Comparison of ENCODE assay signal across 8 cellular contexts in genomic region chr1:155324717-155325595, GRCh38. TPM values are rescaled to one million over a fixed set of nuclear protein-coding genes. Genes with fewer than 3 reads are reported as not detected.
DNase-seq lines count a peak whose midpoint lies in the region; ATAC-seq and TF ChIP-seq lines count a peak whose summit lies in the region.

No MANE protein-coding gene starts in this region.

- H3K4me2 ChIP-seq in skeletal muscle satellite cell (ENCODE audit: low read length), result peak overlapping the region; percentile 99

- H3K4me1 ChIP-seq in NT2/D1 (ENCODE audit: insufficient read depth, insufficient read length) (peaks cover 38% of the 10 kb centered on the region), skeletal muscle satellite cell (ENCODE audit: control insufficient read depth, insufficient read depth, low read length) (peaks cover 30% of the 10 kb centered on the region)

- H3K27me3 ChIP-seq in NT2/D1 (ENCODE audit: insufficient read depth, insufficient read length) (no peaks in the 10 kb centered on the region), brain microvascular endothelial cell (replicated peaks) (no peaks in the 10 kb centered on the region), skeletal muscle satellite cell (ENCODE audit: control insufficient read depth, insufficient read depth, low read length) (no peaks in the 10 kb centered on the region)

- peak; percentile 72 for TF ChIP-seq CTCF in brain microvascular endothelial cell (IDR thresholded peaks at IDR 0.05; ENCODE audit: low read depth, low read length, missing control alignments)

- peak overlapping the region; percentile 100 for H3K9ac ChIP-seq in NT2/D1 (ENCODE audit: insufficient read length, low read depth)
- H3K9ac ChIP-seq in skeletal muscle satellite cell (ENCODE audit: low read depth, low read length), result peak overlapping the region; percentile 84

- DNase-seq in DMS 273 (lab: John Stamatoyannopoulos, UW; ENCODE audit: unreplicated experiment) (peak; percentile 84), NT2/D1 (ENCODE audit: low read depth, low spot score) (peak; percentile 67), brain microvascular endothelial cell (peak; percentile 36), iPS-NIHi11 (ENCODE audit: low spot score) (peak; percentile 91), occipital lobe (lab: John Stamatoyannopoulos, UW) (no peak)

- in situ Hi-C loops in brain microvascular endothelial cell (cut with HindIII; ENCODE audit: low pct_ligation_motif_present, low sequenced_read_pairs), result loop anchor here (25.0 kb wide), 1 partner anchor 187 kb away; no protein-coding TSS in a partner anchor

- ATAC-seq in HG02973 (IDR thresholded peaks at IDR 0.05; ENCODE audit: unreplicated experiment) (peak; percentile 1), GM18502 (IDR thresholded peaks at IDR 0.05; ENCODE audit: poor library complexity, unreplicated experiment) (no peak)

- H3K36me3 ChIP-seq in NT2/D1 (ENCODE audit: insufficient read depth, insufficient read length, low read length) (peaks cover 59% of the 10 kb centered on the region), brain microvascular endothelial cell (replicated peaks) (peaks cover 19% of the 10 kb centered on the region), skeletal muscle satellite cell (ENCODE audit: insufficient read depth, low read length) (peaks cover 30% of the 10 kb centered on the region)

- peak overlapping the region; percentile 16 for H3K27ac ChIP-seq in brain microvascular endothelial cell

- H3K9me3 ChIP-seq in NT2/D1 (ENCODE audit: insufficient read depth, low read length), result no peaks in the 10 kb centered on the region
- no peaks in the 10 kb centered on the region for H3K9me3 ChIP-seq in skeletal muscle satellite cell (replicated peaks; ENCODE audit: low read length)

- H3K4me3 ChIP-seq in NT2/D1 (ENCODE audit: insufficient read length, low read depth), result peak overlapping the region; percentile 99
- H3K4me3 ChIP-seq in brain microvascular endothelial cell (ENCODE audit: low read depth, low read length), result peak overlapping the region; percentile 82
- peak overlapping the region; percentile 95 for H3K4me3 ChIP-seq in skeletal muscle satellite cell (ENCODE audit: low read length)

RNA-seq across cellular contexts. Expression of gene RUSC1, which starts 4.3 kb away (rescaled TPM):
- 15.0 and 19.7 TPM in 2 replicates for total RNA-seq in skeletal muscle satellite cell (2012; rRNA removed)
- total RNA-seq in occipital lobe, result 46.6 TPM

RNA-seq across cellular contexts. Expression of gene FDPS, which starts 16.3 kb away (rescaled TPM):
- 131 and 234 TPM in 2 replicates for total RNA-seq in skeletal muscle satellite cell (2012; rRNA removed)
- 90.9 TPM for total RNA-seq in occipital lobe

RNA-seq across cellular contexts. Expression of gene PKLR, which starts 23.7 kb away (rescaled TPM):
- total RNA-seq in skeletal muscle satellite cell (2012; rRNA removed), result not detected in 2 replicates
- not detected for total RNA-seq in occipital lobe

RNA-seq across cellular contexts. Expression of gene HCN3, which starts 47.7 kb away (rescaled TPM):
- total RNA-seq in skeletal muscle satellite cell (2012; rRNA removed), result 0.25 and 0.44 TPM in 2 replicates
- 15.6 TPM for total RNA-seq in occipital lobe

RNA-seq across cellular contexts. Expression of gene CLK2, which starts 51.7 kb away (rescaled TPM):
- 17.7 and 23.4 TPM in 2 replicates for total RNA-seq in skeletal muscle satellite cell (2012; rRNA removed)
- total RNA-seq in occipital lobe, result 26.5 TPM
